1 cellular context compared by ENCODE assay signal in genomic region chr9:92325991-92326500, GRCh38.
TF ChIP-seq lines count a peak whose summit lies in the region.

No MANE protein-coding gene starts in this region.

TF ChIP-seq in GM12878, 131 proteins besides CTCF, POLR2A, EP300 and RAD21:
- TF ChIP-seq YY1 (IDR thresholded peaks at IDR 0.05; ENCODE audit: low read depth, low read length) (peak; percentile 78; the same call in 1 of the 2 replicates), DPF2 (IDR thresholded peaks at IDR 0.05) (0 out of 2 replicates have a peak, but pooled peaks have one; percentile 5), GATAD2B (conservative IDR thresholded peaks at IDR 0.05; ENCODE audit: low read depth) (peak; percentile 44; the same call in 1 of the 2 replicates), JUND (IDR thresholded peaks at IDR 0.05; ENCODE audit: low read depth, low read length) (no peak), FOXM1 (IDR thresholded peaks at IDR 0.05; ENCODE audit: low read depth, low read length) (no peak), NKRF (conservative IDR thresholded peaks at IDR 0.05) (peak; percentile 100), IRF4 (IDR thresholded peaks at IDR 0.05; ENCODE audit: low read depth, low read length) (0 out of 2 replicates have a peak, but pooled peaks have one; percentile 42), RB1 (IDR thresholded peaks at IDR 0.05; ENCODE audit: borderline replicate concordance) (0 out of 2 replicates have a peak, but pooled peaks have one; percentile 5), HDGF (IDR thresholded peaks at IDR 0.05) (0 out of 2 replicates have a peak, but pooled peaks have one; percentile 7), CBFB (IDR thresholded peaks at IDR 0.05; ENCODE audit: low read depth) (0 out of 2 replicates have a peak, but pooled peaks have one; percentile 19), TCF7 (IDR thresholded peaks at IDR 0.05; ENCODE audit: borderline replicate concordance) (no peak), ETV6 (conservative IDR thresholded peaks at IDR 0.05 in 1 of 2, IDR thresholded peaks at IDR 0.05 in 1 of 2; ENCODE audit: borderline replicate concordance in 1 of 2, low read depth in 1 of 2) (no peak), HCFC1 (IDR thresholded peaks at IDR 0.05; ENCODE audit: low read length) (no peak), PAX5 (IDR thresholded peaks at IDR 0.05; ENCODE audit: borderline replicate concordance, low read depth, low read length) (no peak), RUNX3 (IDR thresholded peaks at IDR 0.05; ENCODE audit: low read length) (peak; percentile 89)
